ENCODE assay signal across 7 cellular contexts in the genomic region with DNA sequence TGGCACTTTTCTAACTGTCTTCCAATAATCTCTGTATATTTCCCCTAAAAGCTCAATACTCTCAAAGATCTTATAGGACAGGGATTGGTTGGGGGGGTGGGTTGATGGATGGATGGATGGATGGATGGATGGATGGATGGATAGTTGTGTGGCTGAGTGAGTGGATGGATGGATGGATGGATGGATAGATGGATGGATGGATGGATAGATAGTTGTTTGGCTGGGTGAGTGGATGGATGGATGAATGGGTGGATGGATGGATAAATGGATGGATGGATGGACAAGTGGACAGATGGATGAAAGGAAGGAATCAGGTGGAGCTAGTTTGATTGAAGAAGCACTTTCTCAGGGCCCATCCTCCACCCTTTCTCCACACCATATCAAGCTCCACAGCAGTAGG.
"Had no signal": no experiment of that assay in that cellular context is flagged by ENCODE, and none has a peak within 500 bp of the region (broad histone marks: within the 10 kb centered on the region; RNA-seq: fewer than 3 reads in every experiment).

No MANE protein-coding gene starts in this region.

- H2AFZ ChIP-seq: GM23338 had no signal

- H3K4me3 Mint-ChIP-seq: GM23338, IgD-negative memory B cell had no signal

- H3K36me3 ChIP-seq: HAP-1 had no signal

- DNase-seq: H7, KG1 had no signal

- H3K4me2 ChIP-seq: GM23338 had no signal

- H3K4me3 ChIP-seq: GM23338, HAP-1 had no signal

- FAIRE-seq: HTR-8/SVneo had no signal

- H3K4me1 ChIP-seq: HAP-1 had no signal

- H3K9me3 ChIP-seq: HAP-1 had no signal

- H3K36me3 Mint-ChIP-seq: IgD-negative memory B cell had no signal

- ATAC-seq: GM23338, HCT116 had no signal

- H3K27ac Mint-ChIP-seq: GM23338, IgD-negative memory B cell had no signal
